ENCODE assay signal across 9 cellular contexts in the genomic region with DNA sequence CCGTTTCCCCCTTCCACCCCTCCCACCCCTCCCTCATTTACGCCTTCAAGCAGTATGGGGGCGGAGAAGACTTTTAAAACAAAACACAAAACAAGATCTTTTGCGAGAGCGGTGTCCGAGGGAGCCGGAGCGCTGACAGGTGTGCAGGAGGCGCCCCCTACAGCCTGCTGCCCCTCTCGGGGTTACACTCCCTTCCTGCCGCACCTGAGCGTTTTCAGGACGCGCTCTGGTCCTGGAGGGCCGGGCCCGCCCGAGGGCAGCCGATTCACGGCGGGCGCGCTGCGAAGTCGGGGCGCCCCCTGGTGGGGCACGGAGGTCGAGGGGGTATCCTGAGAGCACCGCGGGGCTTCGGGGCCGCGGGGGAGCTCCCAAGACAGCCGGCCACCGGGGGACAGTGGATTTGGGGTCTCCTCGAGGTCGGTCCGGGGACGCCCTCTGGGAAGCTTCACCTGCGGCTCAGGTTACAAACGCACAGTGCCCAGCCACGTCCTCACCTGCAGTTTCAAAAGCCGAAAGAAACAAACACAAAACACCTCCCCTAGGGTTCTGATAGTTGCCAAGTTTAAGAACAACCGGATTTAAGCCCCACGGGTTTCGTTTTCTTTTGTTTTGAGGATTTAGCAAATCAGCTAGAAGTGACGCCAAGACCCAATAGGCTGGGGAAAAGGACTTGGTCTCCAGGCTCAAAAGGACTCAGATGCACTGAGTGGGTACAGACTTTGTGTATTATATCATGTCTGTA. TPM values are rescaled to one million over a fixed set of nuclear protein-coding genes. Genes with fewer than 3 reads are reported as not detected.
DNase-seq lines count a peak whose midpoint lies in the region; ATAC-seq and TF ChIP-seq lines count a peak whose summit lies in the region.
"Had no signal": no experiment of that assay in that cellular context is flagged by ENCODE, and none has a peak within 500 bp of the region (broad histone marks: within the 10 kb centered on the region; RNA-seq: fewer than 3 reads in every experiment).

No MANE protein-coding gene starts in this region.

- H3K9me2 ChIP-seq in PC-9 (ENCODE audit: insufficient read depth), result no peaks in the 10 kb centered on the region

- H3K27ac Mint-ChIP-seq in CD4-positive, alpha-beta T cell, result no peak overlapping the region
- no peak overlapping the region for H3K27ac Mint-ChIP-seq in activated T-helper 2 cell treated with anti-CD3 and anti-CD28 coated beads, Interferon-gamma antibody, Interleukin-2, Interleukin-4, amounts not matched to agents 10 μg/mL and 5 μg/mL and 100 μg/mL, durations not matched to agents 14 hours and 24 hours and 36 hours

- H2AFZ ChIP-seq in PC-9, result peak overlapping the region; percentile 78

- H3K27me3 ChIP-seq in CD4-positive, alpha-beta T cell (ENCODE audit: control insufficient read depth, insufficient read depth, low read length), result peaks cover 51% of the 10 kb centered on the region
- H3K27me3 ChIP-seq in PC-9 (ENCODE audit: insufficient read depth, low read depth) (no peaks in the 10 kb centered on the region; the same call in 1 of the 2 replicates), sigmoid colon (peaks cover 39 to 68% (median 50%) of the 10 kb centered on the region in 3 donors)

- H3K4me1 Mint-ChIP-seq in CD4-positive, alpha-beta T cell (ENCODE audit: low read depth), result peaks cover 51% of the 10 kb centered on the region
- peaks cover 20% of the 10 kb centered on the region for H3K4me1 Mint-ChIP-seq in activated T-helper 2 cell treated with anti-CD3 and anti-CD28 coated beads, Interferon-gamma antibody, Interleukin-2, Interleukin-4, amounts not matched to agents 10 μg/mL and 5 μg/mL and 100 μg/mL, durations not matched to agents 14 hours and 24 hours and 36 hours (ENCODE audit: low read depth)

- H3K9me3 ChIP-seq in CD4-positive, alpha-beta T cell (ENCODE audit: control insufficient read depth, low read length), result peaks cover 9% of the 10 kb centered on the region
- H3K9me3 ChIP-seq in PC-9 (ENCODE audit: insufficient read depth, low read depth) (no peaks in the 10 kb centered on the region), sigmoid colon (peaks cover 0 to 5% (median 0%) of the 10 kb centered on the region in 4 donors)

- CTCF ChIA-PET in CD4-positive, alpha-beta T cell (lab: Charles Lee), result interaction anchor here (0.6 to 1.6 kb wide), 8 partner anchors 9 to 310 kb away, joined by 3 to 7 read pairs (median 4); no protein-coding TSS in a partner anchor
- CTCF ChIA-PET in PC-9 (lab: Charles Lee), result interaction anchor here (0.5 to 0.6 kb wide), 4 partner anchors 187 to 564 kb away, joined by 3 to 4 read pairs (median 3); no protein-coding TSS in a partner anchor

- peak; percentile 49 to 78 (median 65) for DNase-seq in CD4-positive, alpha-beta T cell
- DNase-seq in PC-9 (peak; percentile 70 to 87), cardiac septum (ENCODE audit: low spot score) (peak; percentile 81), sigmoid colon (no peak), DMS 273 (lab: John Stamatoyannopoulos, UW; ENCODE audit: unreplicated experiment) (no peak)
- peak; percentile 68 for DNase-seq in activated T-helper 2 cell treated with anti-CD3 and anti-CD28 coated beads, Interferon-gamma antibody, Interleukin-2, Interleukin-4, amounts not matched to agents 10 μg/mL and 5 μg/mL and 100 μg/mL, durations not matched to agents 14 hours and 24 hours and 36 hours (ENCODE audit: low spot score)

- no peak for TF ChIP-seq POLR2A in sigmoid colon (IDR thresholded peaks at IDR 0.05)

- peaks cover 6% of the 10 kb centered on the region for H3K9me3 Mint-ChIP-seq in CD4-positive, alpha-beta T cell
- no peaks in the 10 kb centered on the region for H3K9me3 Mint-ChIP-seq in activated T-helper 2 cell treated with anti-CD3 and anti-CD28 coated beads, Interferon-gamma antibody, Interleukin-2, Interleukin-4, amounts not matched to agents 10 μg/mL and 5 μg/mL and 100 μg/mL, durations not matched to agents 14 hours and 24 hours and 36 hours

- H3K36me3 ChIP-seq in PC-9 (ENCODE audit: low read depth), result no peaks in the 10 kb centered on the region
- H3K36me3 ChIP-seq in sigmoid colon, result no peaks in the 10 kb centered on the region

- no peak overlapping the region for H3K27ac ChIP-seq in CD4-positive, alpha-beta T cell (ENCODE audit: low read depth, low read length)
- H3K27ac ChIP-seq in PC-9, result no peak overlapping the region
- no peak overlapping the region for H3K27ac ChIP-seq in sigmoid colon

- no peaks in the 10 kb centered on the region for H4K20me1 ChIP-seq in PC-9 (ENCODE audit: insufficient read depth)

- peak overlapping the region; percentile 77 for H3K4me2 ChIP-seq in PC-9

- POLR2A ChIA-PET in CD4-positive, alpha-beta T cell (lab: Charles Lee), result interaction anchor here (0.7 to 1.4 kb wide), 3 partner anchors 114 to 292 kb away, joined by 3 to 4 read pairs (median 3); partner anchors contain the start of gene AP1AR
- POLR2A ChIA-PET in PC-9 (lab: Charles Lee; ENCODE audit: unreplicated experiment), result no interaction called here

- 0 out of 2 replicates have a peak, but pooled peaks cover 4% of the 10 kb centered on the region for H3K4me1 ChIP-seq in PC-9 (replicated peaks; ENCODE audit: insufficient read depth)
- peaks cover 0 to 23% (median 16%) of the 10 kb centered on the region in 4 donors for H3K4me1 ChIP-seq in sigmoid colon

- TF ChIP-seq EP300 in sigmoid colon (IDR thresholded peaks at IDR 0.05), result no peak

- H3K4me3 ChIP-seq in PC-9 (peak overlapping the region; percentile 60), sigmoid colon (peak overlapping the region in 3 of 4 donors; percentile 22 to 38 (median 34))

- WGBS in sigmoid colon, 2 donors, result 1 to 2% methylated on average over 46 of the region's 46 CpGs

- peak; percentile 74 for TF ChIP-seq CTCF in CD4-positive, alpha-beta T cell (IDR thresholded peaks at IDR 0.05)
- TF ChIP-seq CTCF in PC-9 (conservative IDR thresholded peaks at IDR 0.05), result peak; percentile 97
- peak in 3 of 4 experiments; percentile 12 to 48 (median 30) for TF ChIP-seq CTCF in sigmoid colon (IDR thresholded peaks at IDR 0.05)

- no peaks in the 10 kb centered on the region for H3K79me2 ChIP-seq in PC-9 (ENCODE audit: low read depth)

- no peaks in the 10 kb centered on the region for H3F3A ChIP-seq in PC-9 (ENCODE audit: insufficient read depth, low read depth)

- BruUV-seq in PC-9 (replicated peaks; lab: Mats Ljungman, UMichigan), result no TSS peak

- H3K27me3 Mint-ChIP-seq in CD4-positive, alpha-beta T cell, result peaks cover 78% of the 10 kb centered on the region
- H3K27me3 Mint-ChIP-seq in activated T-helper 2 cell treated with anti-CD3 and anti-CD28 coated beads, Interferon-gamma antibody, Interleukin-2, Interleukin-4, amounts not matched to agents 10 μg/mL and 5 μg/mL and 100 μg/mL, durations not matched to agents 14 hours and 24 hours and 36 hours (ENCODE audit: low read depth), result peaks cover 75% of the 10 kb centered on the region

- no peaks in the 10 kb centered on the region for H3K36me3 Mint-ChIP-seq in CD4-positive, alpha-beta T cell (ENCODE audit: low read depth)
- no peaks in the 10 kb centered on the region for H3K36me3 Mint-ChIP-seq in activated T-helper 2 cell treated with anti-CD3 and anti-CD28 coated beads, Interferon-gamma antibody, Interleukin-2, Interleukin-4, amounts not matched to agents 10 μg/mL and 5 μg/mL and 100 μg/mL, durations not matched to agents 14 hours and 24 hours and 36 hours (ENCODE audit: low read depth)

- peak overlapping the region; percentile 89 for H3K4me3 Mint-ChIP-seq in CD4-positive, alpha-beta T cell
- H3K4me3 Mint-ChIP-seq in activated T-helper 2 cell treated with anti-CD3 and anti-CD28 coated beads, Interferon-gamma antibody, Interleukin-2, Interleukin-4, amounts not matched to agents 10 μg/mL and 5 μg/mL and 100 μg/mL, durations not matched to agents 14 hours and 24 hours and 36 hours (ENCODE audit: low read depth), result peak overlapping the region; percentile 79

- ATAC-seq in CD4-positive, alpha-beta T cell (ENCODE audit: poor library complexity), result peak; percentile 82
- peak; percentile 76 for ATAC-seq in GM19452 (IDR thresholded peaks at IDR 0.05; ENCODE audit: unreplicated experiment)
- peak; percentile 82 for ATAC-seq in HG03521 (IDR thresholded peaks at IDR 0.05; ENCODE audit: unreplicated experiment)

- intact Hi-C loops in CD4-positive, alpha-beta T cell (cut with DNase I, micrococcal nuclease), result loop anchor here (1.0 to 5.0 kb wide), 7 partner anchors 113 to 425 kb away; partner anchors contain the start of genes AP1AR (in 2 of the 2), LARP7 (in 1 of the 2) and ZGRF1 (in 1 of the 2)
- intact Hi-C loops in PC-9 (cut with micrococcal nuclease; ENCODE audit: unreplicated experiment), result loop anchor here (1.0 to 10.0 kb wide), 6 partner anchors 196 to 582 kb away; no protein-coding TSS in a partner anchor
- intact Hi-C loops in activated T-helper 2 cell treated with anti-CD3 and anti-CD28 coated beads, Interferon-gamma antibody, Interleukin-2, Interleukin-4, amounts not matched to agents 10 μg/mL and 5 μg/mL and 100 μg/mL, durations not matched to agents 14 hours and 24 hours and 36 hours (cut with micrococcal nuclease), result loop anchor here (1.0 to 10.0 kb wide), 6 partner anchors 9 to 449 kb away; no protein-coding TSS in a partner anchor
- intact Hi-C loops in cardiac septum (cut with DNase I), result loop anchor here (5.0 kb wide), 1 partner anchor 197 kb away; no protein-coding TSS in a partner anchor
- intact Hi-C loops in sigmoid colon (cut with DNase I), result no loop called here

RNA-seq across cellular contexts. Expression of gene NEUROG2, which starts 8.0 kb away (rescaled TPM):
- total RNA-seq in CD4-positive, alpha-beta T cell, result not detected
- not detected in 2 replicates for total RNA-seq in PC-9 (2021)
- total RNA-seq in activated T-helper 2 cell treated with anti-CD3 and anti-CD28 coated beads, Interferon-gamma antibody, Interleukin-2, Interleukin-4, amounts not matched to agents 10 μg/mL and 5 μg/mL and 100 μg/mL, durations not matched to agents 14 hours and 24 hours and 36 hours, result not detected in 2 replicates
- total RNA-seq in cardiac septum, result not detected
- total RNA-seq in sigmoid colon, result not detected
- polyA plus RNA-seq in sigmoid colon, result not detected
- total RNA-seq: T-helper 1 cell treated with Interleukin-12 subunit alpha and Interleukin-12 subunit beta and Interleukin-4 antibody, amounts not matched to agents 30 ng/mL and 1 ng/mL, for 36 hours had no signal

Comparison
In these comparisons a context has a peak if more than half of its experiments do, and no peak if none do; other contexts are left out.
1. DNase-seq: peak in CD4-positive, alpha-beta T cell (10 of 10), PC-9 (2 of 2), activated T-helper 2 cell treated with anti-CD3 and anti-CD28 coated beads, Interferon-gamma antibody, Interleukin-2, Interleukin-4, amounts not matched to agents 10 μg/mL and 5 μg/mL and 100 μg/mL, durations not matched to agents 14 hours and 24 hours and 36 hours (single experiment) and cardiac septum (single experiment); none in sigmoid colon (single experiment) and DMS 273 (single experiment).
2. CTCF ChIP-seq: peak in every context shown above with its lines; median percentile 97 in PC-9; 74 in CD4-positive, alpha-beta T cell; 30 in sigmoid colon.
3. Peak in every context shown above with its lines, with median percentiles within 50 percentile points of each other: ATAC-seq.